ENCODE assay signal across 8 cellular contexts in the genomic region with DNA sequence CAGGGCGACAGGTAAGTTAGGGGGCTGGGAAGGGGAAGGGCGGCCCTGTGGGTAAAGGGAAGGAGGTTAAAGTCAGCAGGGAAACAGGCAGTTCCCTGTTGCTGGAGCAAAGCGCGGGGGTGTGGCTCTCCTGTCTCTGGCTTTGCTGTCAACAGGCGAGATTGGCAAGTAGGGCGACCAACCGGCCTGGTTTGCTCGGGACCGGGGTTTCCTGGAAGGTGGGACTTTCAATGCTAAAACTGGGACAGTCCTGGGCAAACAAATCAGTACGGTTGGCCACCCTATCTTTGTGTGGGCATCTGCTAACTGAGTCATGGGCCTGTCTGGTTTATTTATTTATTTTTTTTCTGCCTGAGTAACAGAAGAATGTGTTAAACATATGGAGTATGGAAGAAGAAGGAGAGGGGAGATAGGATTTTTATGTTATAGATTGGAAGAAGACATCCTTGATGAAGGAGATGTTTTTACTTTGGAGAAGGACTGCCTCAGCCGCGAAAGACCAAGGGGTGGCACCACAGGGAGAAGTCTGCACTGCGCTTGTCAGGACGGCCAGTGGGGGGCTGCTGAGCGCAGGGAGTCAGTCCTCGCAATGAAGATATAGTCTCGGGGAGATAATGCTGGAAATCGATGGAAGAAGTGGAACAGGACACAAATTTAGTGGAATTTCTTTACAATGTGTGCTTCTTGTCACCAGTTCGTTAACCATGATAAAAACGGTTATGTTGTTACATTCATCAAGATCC. TPM values are rescaled to one million over a fixed set of nuclear protein-coding genes. Genes with fewer than 3 reads are reported as not detected.
A peak's percentile ranks its signal among the peaks of the same experiment; 100 is the strongest.
DNase-seq lines count a peak whose midpoint lies in the region; ATAC-seq, FAIRE-seq and TF ChIP-seq lines count a peak whose summit lies in the region.

No MANE protein-coding gene starts in this region.

- no peak overlapping the region for H3K27ac Mint-ChIP-seq in chondrocyte (ENCODE audit: unreplicated experiment)

- peaks cover 21% of the 10 kb centered on the region for H3K27me3 Mint-ChIP-seq in chondrocyte (ENCODE audit: low read depth)

- H3K4me1 Mint-ChIP-seq in chondrocyte (ENCODE audit: low read depth): peaks cover 22% of the 10 kb centered on the region

- ATAC-seq in GM21576 (IDR thresholded peaks at IDR 0.05; ENCODE audit: unreplicated experiment): peak; percentile 80
- ATAC-seq in GM18520 (IDR thresholded peaks at IDR 0.05; ENCODE audit: unreplicated experiment): no peak

- no peak for FAIRE-seq in kidney (lab: Jason Lieb, UNC)

- H3K27me3 ChIP-seq in HUES48 (ENCODE audit: control insufficient read depth, insufficient read depth, low read length): no peaks in the 10 kb centered on the region
- no peaks in the 10 kb centered on the region for H3K27me3 ChIP-seq in spleen (replicated peaks in 1 of 7)

- peak overlapping the region; percentile 53 for H3K4me3 ChIP-seq in HUES48 (ENCODE audit: low read depth, low read length)
- H3K4me3 ChIP-seq in kidney (ENCODE audit: low read length in 2 of 2): peak overlapping the region; percentile 42 to 46
- peak overlapping the region in 5 of 8 donors; percentile 1 to 48 (median 12) for H3K4me3 ChIP-seq in spleen

- no peaks in the 10 kb centered on the region for H3K9me3 Mint-ChIP-seq in chondrocyte (ENCODE audit: low read depth)

- H3K4me1 ChIP-seq in ES-I3 (ENCODE audit: insufficient read depth, low read length) (peaks cover 10% of the 10 kb centered on the region), HUES48 (ENCODE audit: control insufficient read depth, insufficient read depth, low read length) (peaks cover 9% of the 10 kb centered on the region), kidney (ENCODE audit: control insufficient read depth in 1 of 2, insufficient read depth in 1 of 2, low read depth in 1 of 2, low read length in 2 of 2) (no peaks in the 10 kb centered on the region), spleen (peaks cover 0 to 18% (median 12%) of the 10 kb centered on the region in 6 donors)

- peak; percentile 76 for TF ChIP-seq CTCF in chondrocyte (IDR thresholded peaks at IDR 0.05)
- TF ChIP-seq CTCF in kidney (IDR thresholded peaks at IDR 0.05; ENCODE audit: borderline replicate concordance, extremely low read depth, insufficient read depth): peak; percentile 50
- TF ChIP-seq CTCF in spleen (IDR thresholded peaks at IDR 0.05 in 8 of 11, conservative IDR thresholded peaks at IDR 0.05 in 3 of 11): peak in 9 of 11 experiments; percentile 39 to 75 (median 63)

- peak overlapping the region; percentile 56 for H3K4me3 Mint-ChIP-seq in chondrocyte (ENCODE audit: unreplicated experiment)

- intact Hi-C loops in kidney (cut with DNase I): loop anchor here (10.0 kb wide), 1 partner anchor 361 kb away; no protein-coding TSS in a partner anchor
- intact Hi-C loops in spleen (cut with DNase I; ENCODE audit: low total_unique reads): loop anchor here (5.0 kb wide), 1 partner anchor 503 kb away; no protein-coding TSS in a partner anchor

- H3K9ac ChIP-seq in ES-I3 (ENCODE audit: low read depth, low read length) (peak overlapping the region; percentile 43; the same call in 1 of the 2 replicates), HUES48 (ENCODE audit: low read depth, low read length) (no peak overlapping the region), kidney (ENCODE audit: low read length in 2 of 2) (peak overlapping the region in 1 of 2 donors; percentile 17)

- no peaks in the 10 kb centered on the region for H3K36me3 ChIP-seq in ES-I3 (ENCODE audit: insufficient read depth, low read length)
- H3K36me3 ChIP-seq in HUES48 (ENCODE audit: control insufficient read depth, insufficient read depth, low read length): no peaks in the 10 kb centered on the region
- H3K36me3 ChIP-seq in kidney (ENCODE audit: control insufficient read depth in 1 of 2, insufficient read depth in 2 of 2, low read length in 2 of 2): no peaks in the 10 kb centered on the region
- no peaks in the 10 kb centered on the region for H3K36me3 ChIP-seq in spleen

- H3K27ac ChIP-seq in HUES48 (ENCODE audit: low read depth, low read length) (no peak overlapping the region), kidney (ENCODE audit: low read depth in 2 of 2, low read length in 2 of 2) (peak overlapping the region in 1 of 2 donors; percentile 67), spleen (peak overlapping the region in 6 of 8 donors; percentile 31 to 59 (median 46))

- DNase-seq in T1000 (lab: John Stamatoyannopoulos, UW) (peak; percentile 30), chondrocyte (ENCODE audit: low spot score) (no peak), kidney (peak; percentile 91), spleen (peak; percentile 85)

- no peak for TF ChIP-seq POLR2A in spleen (IDR thresholded peaks at IDR 0.05)

- WGBS in spleen, 5 donors: 24 to 30% (median 29%) methylated on average over 20 of the region's 20 CpGs

- H3K9me3 ChIP-seq in ES-I3 (ENCODE audit: control insufficient read depth, insufficient read depth, low read length): no peaks in the 10 kb centered on the region
- H3K9me3 ChIP-seq in HUES48 (ENCODE audit: control insufficient read depth, insufficient read depth, low read length): no peaks in the 10 kb centered on the region
- H3K9me3 ChIP-seq in kidney (ENCODE audit: control insufficient read depth in 1 of 2, low read length in 2 of 2): no peaks in the 10 kb centered on the region
- no peaks in the 10 kb centered on the region for H3K9me3 ChIP-seq in spleen

- no peaks in the 10 kb centered on the region for H3K36me3 Mint-ChIP-seq in chondrocyte (ENCODE audit: low read depth)

RNA-seq across cellular contexts. Expression of a gene that starts 43.4 kb away (rescaled TPM):
- total RNA-seq in chondrocyte: not detected in 3 replicates
- 5.2 TPM for total RNA-seq in kidney
- 1.1 TPM for polyA plus RNA-seq in kidney (ENCODE audit: insufficient read depth, low read depth, low replicate concordance)
- total RNA-seq in spleen: 1 to 10 TPM; 2.0 to 7.3 (median 4.3) TPM
- polyA plus RNA-seq in spleen: under 1 TPM; 0.35 to 0.80 (median 0.50) TPM
